ENCODE assay signal across 18 cellular contexts in the genomic region with DNA sequence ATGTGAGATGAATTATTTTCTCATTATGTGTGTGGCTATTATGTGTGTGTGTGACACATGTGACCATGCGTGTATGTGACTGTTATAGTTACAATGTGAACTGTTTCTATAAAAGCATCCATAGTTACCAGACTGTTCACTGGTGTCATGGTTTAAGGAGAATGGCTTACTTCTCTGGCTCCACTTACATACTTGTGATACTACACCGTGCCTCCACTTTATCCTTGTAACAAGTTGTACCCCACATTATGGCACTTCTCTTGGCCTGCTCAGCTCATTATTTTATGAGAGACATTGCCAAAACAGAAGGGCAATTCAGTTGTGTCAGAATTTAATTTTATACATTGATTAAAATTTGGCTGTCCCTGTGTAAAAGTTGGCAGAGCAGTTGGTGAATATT.
"Had no signal": no experiment of that assay in that cellular context is flagged by ENCODE, and none has a peak within 500 bp of the region (broad histone marks: within the 10 kb centered on the region; RNA-seq: fewer than 3 reads in every experiment).

No MANE protein-coding gene starts in this region.

- H3K27ac ChIP-seq: epithelial cell of prostate, hepatocyte, lower lobe of right lung, upper lobe of left lung had no signal

- H3K4me3 ChIP-seq: hepatocyte, lower lobe of right lung, upper lobe of left lung had no signal

- H3K27me3 Mint-ChIP-seq: activated CD8-positive, alpha-beta memory T cell treated with anti-CD3 and anti-CD28 coated beads, Interleukin-2, amount 10 ng/mL, durations not matched to agents 7 days and 5 days; activated CD8-positive, alpha-beta T cell treated with anti-CD3 and anti-CD28 coated beads for 36 hours; activated naive CD8-positive, alpha-beta T cell treated with anti-CD3 and anti-CD28 coated beads, Interleukin-2, amount 50 U/mL, for 24 hours; naive B cell; progenitor cell of endocrine pancreas had no signal

- H2AFZ ChIP-seq: hepatocyte had no signal

- H3K9me3 ChIP-seq: upper lobe of left lung had no signal

- H3K27ac Mint-ChIP-seq: activated CD8-positive, alpha-beta memory T cell treated with anti-CD3 and anti-CD28 coated beads, Interleukin-2, amount 10 ng/mL, durations not matched to agents 7 days and 5 days; activated CD8-positive, alpha-beta T cell treated with anti-CD3 and anti-CD28 coated beads for 36 hours; activated naive CD8-positive, alpha-beta T cell treated with anti-CD3 and anti-CD28 coated beads, Interleukin-2, amount 50 U/mL, for 24 hours; progenitor cell of endocrine pancreas; T-helper 1 cell treated with Interleukin-12 subunit alpha and Interleukin-12 subunit beta and Interleukin-4 antibody, amounts not matched to agents 30 μg/mL and 1 μg/mL, for 36 hours had no signal

- ATAC-seq: activated CD8-positive, alpha-beta memory T cell treated with anti-CD3 and anti-CD28 coated beads, Interleukin-2, amount 10 ng/mL, durations not matched to agents 7 days and 5 days; activated CD8-positive, alpha-beta T cell treated with anti-CD3 and anti-CD28 coated beads for 36 hours; activated naive CD8-positive, alpha-beta T cell treated with anti-CD3 and anti-CD28 coated beads, Interleukin-2, amount 50 U/mL, for 24 hours; left colon; lower lobe of right lung had no signal

- H3K4me1 ChIP-seq: lower lobe of right lung, upper lobe of left lung had no signal

- H3K27me3 ChIP-seq: hepatocyte, upper lobe of left lung had no signal

- H3K4me3 Mint-ChIP-seq: activated CD8-positive, alpha-beta memory T cell treated with anti-CD3 and anti-CD28 coated beads, Interleukin-2, amount 10 ng/mL, durations not matched to agents 7 days and 5 days; activated CD8-positive, alpha-beta T cell treated with anti-CD3 and anti-CD28 coated beads for 36 hours; activated naive CD8-positive, alpha-beta T cell treated with anti-CD3 and anti-CD28 coated beads, Interleukin-2, amount 50 U/mL, for 24 hours; naive B cell; T-helper 1 cell treated with Interleukin-12 subunit alpha and Interleukin-12 subunit beta and Interleukin-4 antibody, amounts not matched to agents 30 μg/mL and 1 μg/mL, for 36 hours had no signal

- DNase-seq: activated CD4-positive, alpha-beta T cell treated with anti-CD3 and anti-CD28 coated beads for 48 hours; activated CD8-positive, alpha-beta memory T cell treated with anti-CD3 and anti-CD28 coated beads, Interleukin-2, amount 10 ng/mL, durations not matched to agents 7 days and 5 days; activated CD8-positive, alpha-beta T cell treated with anti-CD3 and anti-CD28 coated beads for 36 hours; activated effector memory CD4-positive, alpha-beta T cell treated with anti-CD3 and anti-CD28 coated beads, Interleukin-2, amount 50 U/mL, for 16 hours; activated naive CD4-positive, alpha-beta T cell treated with anti-CD3 and anti-CD28 coated beads, Interleukin-2, amount 50 U/mL, for 16 hours; activated naive CD8-positive, alpha-beta T cell treated with anti-CD3 and anti-CD28 coated beads, Interleukin-2, amount 50 U/mL, for 24 hours; activated T-cell treated with anti-CD3 and anti-CD28 coated beads for 4 hours; islet precursor cell; left colon; lower lobe of right lung; naive B cell; stimulated activated CD4-positive, alpha-beta T cell treated with anti-CD3 and anti-CD28 coated beads, Interleukin-4, amount 100 ng/mL, for 24 hours; stimulated activated naive CD4-positive, alpha-beta T cell treated with Interleukin-2 at 50 U/mL for 16 hours; upper lobe of left lung had no signal

- H3K4me2 ChIP-seq: hepatocyte had no signal
